10 cellular contexts compared by ENCODE assay signal in the genomic region with DNA sequence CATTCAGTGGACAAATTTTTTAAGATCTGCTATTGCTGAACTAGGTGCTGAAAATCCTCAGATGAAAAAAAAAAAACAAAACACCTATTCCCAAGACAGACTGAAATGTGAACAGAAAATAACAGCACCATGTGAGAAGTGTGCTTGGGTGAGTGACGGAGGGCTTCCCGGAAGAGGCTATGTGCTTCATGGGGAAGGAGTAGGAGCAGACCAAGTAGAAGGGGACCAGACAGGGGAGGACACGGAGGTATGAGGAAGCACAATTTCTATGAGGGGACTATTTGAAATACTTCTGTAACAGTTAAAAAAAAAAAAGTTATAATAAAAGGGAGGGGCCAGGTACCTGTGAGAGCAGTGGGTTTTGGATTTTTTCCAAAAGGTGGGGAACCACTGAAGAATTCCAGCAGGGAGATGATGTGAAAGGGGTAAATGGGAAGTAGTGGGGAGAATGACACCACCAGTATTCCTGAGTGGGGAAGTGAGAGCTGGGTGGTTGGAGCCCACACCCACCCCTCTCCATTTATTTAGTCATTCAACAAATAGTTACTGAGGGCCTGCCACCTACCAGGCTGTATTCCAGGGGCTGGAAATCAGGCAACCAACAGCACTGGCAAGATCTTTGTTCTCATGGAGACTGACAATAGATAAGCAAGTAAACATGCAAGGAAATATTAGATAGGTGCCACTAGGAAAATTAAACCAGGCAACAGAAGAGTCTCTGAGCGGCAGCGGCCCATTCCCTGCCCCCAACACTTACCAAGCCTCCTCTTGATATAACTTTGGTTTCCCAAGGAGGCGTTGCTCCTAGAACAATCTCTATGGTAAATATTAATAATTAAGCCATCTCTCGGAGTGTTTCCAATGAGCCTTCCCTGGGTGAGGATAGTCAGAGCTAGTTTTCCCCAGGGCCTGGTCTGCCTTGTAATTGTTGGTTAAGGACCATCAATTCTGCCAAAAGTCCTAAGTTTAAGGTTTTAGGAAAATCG. TPM values are rescaled to one million over a fixed set of nuclear protein-coding genes. Genes with fewer than 3 reads are reported as not detected.
DNase-seq lines count a peak whose midpoint lies in the region; ATAC-seq and TF ChIP-seq lines count a peak whose summit lies in the region.
"Had no signal": no experiment of that assay in that cellular context is flagged by ENCODE, and none has a peak within 500 bp of the region (broad histone marks: within the 10 kb centered on the region; RNA-seq: fewer than 3 reads in every experiment).

No MANE protein-coding gene starts in this region.

- H3K9me3 ChIP-seq in T-helper 17 cell (ENCODE audit: control insufficient read depth, low read length, poor library complexity, severe bottlenecking) (no peaks in the 10 kb centered on the region), gastroesophageal sphincter (no peaks in the 10 kb centered on the region), gastrocnemius medialis (no peaks in the 10 kb centered on the region)

- H3K36me3 ChIP-seq in gastroesophageal sphincter (no peaks in the 10 kb centered on the region), gastrocnemius medialis (no peaks in the 10 kb centered on the region)

- TF ChIP-seq CTCF in GM12865 (IDR thresholded peaks at IDR 0.05; ENCODE audit: insufficient read depth, low read depth, low read length, missing control alignments) = no peak
- no peak for TF ChIP-seq CTCF in gastroesophageal sphincter (IDR thresholded peaks at IDR 0.05)
- no peak for TF ChIP-seq CTCF in gastrocnemius medialis (IDR thresholded peaks at IDR 0.05 in 4 of 5, conservative IDR thresholded peaks at IDR 0.05 in 1 of 5)

- ATAC-seq in T-helper 17 cell = no peak
- no peak for ATAC-seq in gastroesophageal sphincter
- no peak for ATAC-seq in gastrocnemius medialis
- no peak for ATAC-seq in GM18511 (IDR thresholded peaks at IDR 0.05; ENCODE audit: unreplicated experiment)
- no peak for ATAC-seq in HG02973 (IDR thresholded peaks at IDR 0.05; ENCODE audit: unreplicated experiment)

- peaks cover 52% of the 10 kb centered on the region for H3K4me1 Mint-ChIP-seq in T-helper 17 cell

- 50 to 53% methylated on average over 6 to 8 of the region's 8 CpGs for WGBS in gastroesophageal sphincter (ENCODE audit: low coverage in 1 of 2), 2 donors

- intact Hi-C loops in gastrocnemius medialis (cut with DNase I; ENCODE audit: low total_unique reads) = loop anchor here (10.0 kb wide), 2 partner anchors 456 to 594 kb away; a partner anchor contains a TSS

- H3K27ac Mint-ChIP-seq in T-helper 17 cell = no peak overlapping the region

- H3K4me3 Mint-ChIP-seq in T-helper 17 cell = peak overlapping the region; percentile 89

- H3K27me3 Mint-ChIP-seq in T-helper 17 cell = no peaks in the 10 kb centered on the region

- in situ Hi-C loops in gastrocnemius medialis (cut with MboI; ENCODE audit: low sequenced_read_pairs in 4 of 4) = loop anchor here in 1 of 4 donors (25.0 kb wide), 1 partner anchor 587 kb away; a partner anchor contains a TSS

- no peaks in the 10 kb centered on the region for H3K27me3 ChIP-seq in gastroesophageal sphincter
- H3K27me3 ChIP-seq in gastrocnemius medialis = no peaks in the 10 kb centered on the region

- peak; percentile 59 for DNase-seq in GM12865 (ENCODE audit: low read depth)
- no peak for DNase-seq in T-helper 17 cell
- no peak for DNase-seq in gastrocnemius medialis
- DNase-seq in NCI-H2081 treated with DMSO at 0.1 percent for 48 hours (lab: John Stamatoyannopoulos, UW) = no peak
- no peak for DNase-seq in effector CD8-positive, alpha-beta T cell (lab: John Stamatoyannopoulos, UW)
- DNase-seq: activated gamma-delta T cell treated with Interleukin-2 at 50 U/mL for 16 hours, NCI-H1417 treated with DMSO at 0.1 percent for 48 hours had no signal

- H3K27ac ChIP-seq in gastroesophageal sphincter (peak overlapping the region; percentile 79 to 99 (median 97)), gastrocnemius medialis (peak overlapping the region; percentile 96 to 99 (median 97))

- peaks cover 4 to 37% (median 20%) of the 10 kb centered on the region in 3 donors for H3K4me1 ChIP-seq in gastroesophageal sphincter
- peaks cover 18 to 23% of the 10 kb centered on the region in 2 donors for H3K4me1 ChIP-seq in gastrocnemius medialis

- no peak for TF ChIP-seq POLR2A in gastroesophageal sphincter (IDR thresholded peaks at IDR 0.05)
- TF ChIP-seq POLR2A in gastrocnemius medialis (IDR thresholded peaks at IDR 0.05) = no peak

- no peak for TF ChIP-seq EP300 in gastroesophageal sphincter (IDR thresholded peaks at IDR 0.05)

- peak overlapping the region; percentile 93 for H3K4me3 ChIP-seq in GM12865 (ENCODE audit: low read depth, low read length)
- peak overlapping the region; percentile 28 to 37 for H3K4me3 ChIP-seq in gastroesophageal sphincter
- H3K4me3 ChIP-seq in gastrocnemius medialis = peak overlapping the region; percentile 19 to 36 (median 24)

- peaks cover 3% of the 10 kb centered on the region for H3K36me3 Mint-ChIP-seq in T-helper 17 cell (ENCODE audit: low read depth)

RNA-seq across cellular contexts. Expression of a gene that starts 3.8 kb away (rescaled TPM):
- total RNA-seq in T-helper 17 cell = 100 to 1,000 TPM; 219 to 288 TPM
- 10 to 100 TPM; 36.6 to 50.3 (median 45.5) TPM for total RNA-seq in gastroesophageal sphincter
- total RNA-seq in gastrocnemius medialis = 10 to 100 TPM; 12.1 to 29.4 (median 15.5) TPM

Comparison
In these comparisons a context has a peak if more than half of its experiments do, and no peak if none do; other contexts are left out.
1. H3K4me3 ChIP-seq: peak in every context shown above with its lines; median percentile 93 in GM12865; 32 in gastroesophageal sphincter; 24 in gastrocnemius medialis.
2. RNA of a gene that starts 3.8 kb away (total RNA-seq): 219 to 288 TPM in T-helper 17 cell; 36.6 to 50.3 TPM in gastroesophageal sphincter and 12.1 to 29.4 TPM in gastrocnemius medialis; every median in the first group is over 4 times any median in the second.